In genomic region chr5:154761062-154761740, GRCh38 we compare ENCODE assay signal across 9 cellular contexts. TPM values are rescaled to one million over a fixed set of nuclear protein-coding genes. Genes with fewer than 3 reads are reported as not detected.
DNase-seq lines count a peak whose midpoint lies in the region; ATAC-seq and TF ChIP-seq lines count a peak whose summit lies in the region.
"Had no signal": no experiment of that assay in that cellular context is flagged by ENCODE, and none has a peak within 500 bp of the region (broad histone marks: within the 10 kb centered on the region; RNA-seq: fewer than 3 reads in every experiment).

No MANE protein-coding gene starts in this region.

- H3K36me3 ChIP-seq in DND-41 (ENCODE audit: insufficient read depth, low read length) = peaks cover 62% of the 10 kb centered on the region
- H3K36me3 ChIP-seq in OCI-LY1 (ENCODE audit: insufficient read depth, low read length) = peaks cover 22% of the 10 kb centered on the region
- no peaks in the 10 kb centered on the region for H3K36me3 ChIP-seq in iPS-15b (ENCODE audit: control insufficient read depth, insufficient read depth, low read length)
- H3K36me3 ChIP-seq in upper lobe of left lung = no peaks in the 10 kb centered on the region

- no peak overlapping the region for H3K4me3 ChIP-seq in DND-41 (ENCODE audit: low read depth in 1 of 2, low read length in 2 of 2)
- peak overlapping the region; percentile 63 for H3K4me3 ChIP-seq in OCI-LY1 (ENCODE audit: low read depth, low read length, poor library complexity, severe bottlenecking)
- H3K4me3 ChIP-seq in iPS-15b (ENCODE audit: low read depth, low read length) = peak overlapping the region; percentile 27
- H3K4me3 ChIP-seq in upper lobe of left lung = no peak overlapping the region

- no peak for TF ChIP-seq EP300 in upper lobe of left lung (IDR thresholded peaks at IDR 0.05)

- H3K27ac ChIP-seq in DND-41 (ENCODE audit: low read length) (no peak overlapping the region), OCI-LY1 (ENCODE audit: low read depth, low read length, poor library complexity, severe bottlenecking) (peak overlapping the region; percentile 27), upper lobe of left lung (peak overlapping the region in 1 of 4 donors; percentile 35)

- peaks cover 53% of the 10 kb centered on the region for H3K4me1 ChIP-seq in DND-41 (ENCODE audit: insufficient read depth, low read length)
- peaks cover 80% of the 10 kb centered on the region for H3K4me1 ChIP-seq in OCI-LY1 (ENCODE audit: insufficient read depth, low read length, severe bottlenecking)
- H3K4me1 ChIP-seq in iPS-15b (ENCODE audit: control insufficient read depth, insufficient read depth, low read length) = peaks cover 46% of the 10 kb centered on the region
- peaks cover 41 to 70% (median 49%) of the 10 kb centered on the region in 4 donors for H3K4me1 ChIP-seq in upper lobe of left lung

- H4K20me1 ChIP-seq in DND-41 (ENCODE audit: insufficient read depth, low read length) = peaks cover 93% of the 10 kb centered on the region
- no peaks in the 10 kb centered on the region for H4K20me1 ChIP-seq in OCI-LY1 (ENCODE audit: insufficient read depth, low read length)

- ATAC-seq in DND-41 (ENCODE audit: insufficient read depth, low read depth) = no peak
- ATAC-seq in GM21619 (IDR thresholded peaks at IDR 0.05; ENCODE audit: unreplicated experiment) = peak; percentile 33
- no peak for ATAC-seq in upper lobe of left lung (ENCODE audit: low FRiP score in 2 of 2)

- H3K4me2 ChIP-seq in DND-41 (ENCODE audit: insufficient read depth, low read length) (peak overlapping the region; percentile 86), OCI-LY1 (ENCODE audit: low read length) (peak overlapping the region; percentile 81)

- H3K9me3 ChIP-seq in DND-41 (ENCODE audit: insufficient read depth, low read length, severe bottlenecking) (no peaks in the 10 kb centered on the region), OCI-LY1 (ENCODE audit: low read length) (no peaks in the 10 kb centered on the region), iPS-15b (ENCODE audit: control insufficient read depth, insufficient read depth, low read length) (no peaks in the 10 kb centered on the region), upper lobe of left lung (no peaks in the 10 kb centered on the region)

- TF ChIP-seq CTCF in DND-41 (IDR thresholded peaks at IDR 0.05; ENCODE audit: borderline replicate concordance, extremely low read depth, low read length, poor library complexity, severe bottlenecking) = no peak
- TF ChIP-seq CTCF in OCI-LY1 (IDR thresholded peaks at IDR 0.05; ENCODE audit: low read length) = no peak
- no peak for TF ChIP-seq CTCF in upper lobe of left lung (IDR thresholded peaks at IDR 0.05)

- H3K79me2 ChIP-seq in DND-41 (ENCODE audit: insufficient read depth, low read length) = peaks cover 99% of the 10 kb centered on the region
- peaks cover 97% of the 10 kb centered on the region for H3K79me2 ChIP-seq in OCI-LY1 (ENCODE audit: insufficient read depth, low read length)

- no peaks in the 10 kb centered on the region for H3K9me2 ChIP-seq in OCI-LY1 (ENCODE audit: low read depth, low read length)

- H2AFZ ChIP-seq in DND-41 (ENCODE audit: low read depth, low read length) (no peak overlapping the region), OCI-LY1 (ENCODE audit: low read length) (no peak overlapping the region)

- DNase-seq in DND-41 (no peak), kidney glomerular epithelial cell (lab: John Stamatoyannopoulos, UW) (no peak), DMS79 treated with DMSO at 0.1 percent for 48 hours (lab: John Stamatoyannopoulos, UW) (no peak), upper lobe of left lung (no peak), foreskin melanocyte (no peak)
- DNase-seq: NCI-H1417 treated with DMSO at 0.1 percent for 48 hours had no signal

- H3F3A ChIP-seq in OCI-LY1 (ENCODE audit: insufficient read depth, low read length) = no peaks in the 10 kb centered on the region

- WGBS in upper lobe of left lung, 2 donors = 30 to 55% methylated on average over 5 of the region's 5 CpGs

- no peak for TF ChIP-seq POLR2A in upper lobe of left lung (IDR thresholded peaks at IDR 0.05)

- H3K27me3 ChIP-seq in DND-41 (ENCODE audit: insufficient read depth, low read length, poor library complexity) (no peaks in the 10 kb centered on the region), OCI-LY1 (ENCODE audit: insufficient read depth, low read length) (no peaks in the 10 kb centered on the region), iPS-15b (ENCODE audit: control insufficient read depth, insufficient read depth, low read length) (no peaks in the 10 kb centered on the region), upper lobe of left lung (no peaks in the 10 kb centered on the region)

- H3K9ac ChIP-seq in DND-41 (ENCODE audit: low read depth, low read length) (no peak overlapping the region), OCI-LY1 (ENCODE audit: low read length) (no peak overlapping the region; the same call in 1 of the 2 replicates), iPS-15b (ENCODE audit: low read depth, low read length) (peak overlapping the region; percentile 48)

RNA-seq across cellular contexts. Expression of gene LARP1, which starts 6.0 kb away (rescaled TPM):
- total RNA-seq in upper lobe of left lung = 100 to 1,000 TPM; 107 to 154 (median 129) TPM

Comparison
In these comparisons a context has a peak if more than half of its experiments do, and no peak if none do; other contexts are left out.
1. H3K4me3 ChIP-seq: peak in OCI-LY1 (single experiment) and iPS-15b (single experiment); none in DND-41 (0 of 2) and upper lobe of left lung (0 of 4).